ENCODE assay signal across 20 cellular contexts in genomic region chr7:154578351-154578750, GRCh38.
DNase-seq lines count a peak whose midpoint lies in the region; ATAC-seq, FAIRE-seq and TF ChIP-seq lines count a peak whose summit lies in the region.
"Had no signal": no experiment of that assay in that cellular context is flagged by ENCODE, and none has a peak within 500 bp of the region (broad histone marks: within the 10 kb centered on the region; RNA-seq: fewer than 3 reads in every experiment).

No MANE protein-coding gene starts in this region.

- TF ChIP-seq EP300 in esophagus muscularis mucosa (IDR thresholded peaks at IDR 0.05), result no peak

- H3K9me3 Mint-ChIP-seq in astrocyte (ENCODE audit: unreplicated experiment), result peaks cover 7% of the 10 kb centered on the region
- H3K9me3 Mint-ChIP-seq: CD8-positive, alpha-beta T cell had no signal

- H3K27me3 Mint-ChIP-seq in astrocyte (ENCODE audit: low read depth, unreplicated experiment), result peaks cover 30% of the 10 kb centered on the region
- H3K27me3 Mint-ChIP-seq: B cell had no signal

- no peaks in the 10 kb centered on the region for H3K4me1 Mint-ChIP-seq in astrocyte (ENCODE audit: low read depth, unreplicated experiment)
- H3K4me1 Mint-ChIP-seq: B cell had no signal

- no peak for TF ChIP-seq POLR2A in esophagus muscularis mucosa (IDR thresholded peaks at IDR 0.05; ENCODE audit: low read depth)

- H3K79me2 ChIP-seq in astrocyte (ENCODE audit: insufficient read depth, low read length), result no peaks in the 10 kb centered on the region

- in situ Hi-C loops in G401 (cut with HindIII; ENCODE audit: low sequenced_read_pairs), result no loop called here

- H3K4me2 ChIP-seq in astrocyte (ENCODE audit: low read length), result no peak overlapping the region
- H3K4me2 ChIP-seq: BLaER1 treated with 17β-estradiol and CSF1 and Interleukin-3, amounts not matched to agents 10 nM and 100 nM; GM23338 had no signal

- H3K9me3 ChIP-seq in astrocyte (ENCODE audit: insufficient read depth, low read depth, low read length) (peaks cover 15% of the 10 kb centered on the region), esophagus muscularis mucosa (no peaks in the 10 kb centered on the region)

- H3K4me3 Mint-ChIP-seq in astrocyte (ENCODE audit: unreplicated experiment), result no peak overlapping the region
- H3K4me3 Mint-ChIP-seq: B cell; CD8-positive, alpha-beta T cell; GM23338 had no signal

- no peak overlapping the region for H3K4me3 ChIP-seq in astrocyte (ENCODE audit: insufficient read depth, low read depth, low read length)
- H3K4me3 ChIP-seq in esophagus muscularis mucosa, result no peak overlapping the region
- H3K4me3 ChIP-seq: BLaER1 treated with 17β-estradiol and CSF1 and Interleukin-3, amounts not matched to agents 10 nM and 100 nM; GM23338 had no signal

- no peaks in the 10 kb centered on the region for H3K4me1 ChIP-seq in astrocyte (ENCODE audit: insufficient read depth, low read length)
- H3K4me1 ChIP-seq in esophagus muscularis mucosa, result no peaks in the 10 kb centered on the region
- H3K4me1 ChIP-seq: BLaER1 treated with 17β-estradiol and CSF1 and Interleukin-3, amounts not matched to agents 10 nM and 100 nM had no signal

- DNase-seq in G401 (ENCODE audit: low spot score) (peak; percentile 44), astrocyte (ENCODE audit: low read depth) (peak; percentile 66), esophagus muscularis mucosa (ENCODE audit: extremely low spot score) (peak; percentile 64)
- no peak for DNase-seq in stimulated activated CD4-positive, alpha-beta T cell treated with anti-CD3 and anti-CD28 coated beads, Interleukin-1b, Interleukin-23, amount 100 ng/mL, for 48 hours
- DNase-seq: Calu3; CD8-positive, alpha-beta T cell; DMS79 treated with DMSO at 0.1 percent for 48 hours; EL; HCEC 1CT; IMR-90 had no signal

- no peaks in the 10 kb centered on the region for H3K36me3 Mint-ChIP-seq in astrocyte (ENCODE audit: low read depth, unreplicated experiment)
- H3K36me3 Mint-ChIP-seq: CD8-positive, alpha-beta T cell had no signal

- ATAC-seq in GM21576 (IDR thresholded peaks at IDR 0.05; ENCODE audit: unreplicated experiment) (no peak), HG03460 (IDR thresholded peaks at IDR 0.05; ENCODE audit: unreplicated experiment) (no peak)
- ATAC-seq: CD8-positive, alpha-beta T cell; GM23338 had no signal

- 91% methylated on average over 5 of the region's 6 CpGs for WGBS in esophagus muscularis mucosa

- no peak overlapping the region for H3K27ac Mint-ChIP-seq in astrocyte (ENCODE audit: unreplicated experiment)
- H3K27ac Mint-ChIP-seq: B cell; CD8-positive, alpha-beta T cell; GM23338 had no signal

- H3K27me3 ChIP-seq in astrocyte (ENCODE audit: insufficient read depth, low read length), result no peaks in the 10 kb centered on the region
- no peaks in the 10 kb centered on the region for H3K27me3 ChIP-seq in esophagus muscularis mucosa
- H3K27me3 ChIP-seq: BLaER1 treated with 17β-estradiol and CSF1 and Interleukin-3, amounts not matched to agents 10 nM and 100 nM had no signal

- no peaks in the 10 kb centered on the region for H3K36me3 ChIP-seq in astrocyte (ENCODE audit: insufficient read depth, low read length)
- H3K36me3 ChIP-seq in esophagus muscularis mucosa, result no peaks in the 10 kb centered on the region
- H3K36me3 ChIP-seq: BLaER1 treated with 17β-estradiol and CSF1 and Interleukin-3, amounts not matched to agents 10 nM and 100 nM had no signal

- intact Hi-C loops in esophagus muscularis mucosa (cut with DNase I), result no loop called here

- FAIRE-seq in astrocyte (lab: Jason Lieb, UNC), result no peak
- FAIRE-seq: G401.6, GM12891, GM19239, H54, HTR-8/SVneo had no signal

- no peak overlapping the region for H2AFZ ChIP-seq in astrocyte (ENCODE audit: low read depth, low read length)
- H2AFZ ChIP-seq: GM23338 had no signal

- H3K9ac ChIP-seq in astrocyte (ENCODE audit: low read length), result no peak overlapping the region
- H3K9ac ChIP-seq: BLaER1 treated with 17β-estradiol and CSF1 and Interleukin-3, amounts not matched to agents 10 nM and 100 nM had no signal

- TF ChIP-seq CTCF in astrocyte (IDR thresholded peaks at IDR 0.05; ENCODE audit: insufficient read depth, low read depth, low read length), result no peak
- TF ChIP-seq CTCF in esophagus muscularis mucosa (IDR thresholded peaks at IDR 0.05), result no peak

- H4K20me1 ChIP-seq in astrocyte (ENCODE audit: insufficient read depth, low read length), result no peaks in the 10 kb centered on the region
- H4K20me1 ChIP-seq: BLaER1 treated with 17β-estradiol and CSF1 and Interleukin-3, amounts not matched to agents 10 nM and 100 nM had no signal

- no peak overlapping the region for H3K27ac ChIP-seq in astrocyte (ENCODE audit: low read depth, low read length)
- no peak overlapping the region for H3K27ac ChIP-seq in esophagus muscularis mucosa (replicated peaks in 1 of 4)
- H3K27ac ChIP-seq: BLaER1 treated with 17β-estradiol and CSF1 and Interleukin-3, amounts not matched to agents 10 nM and 100 nM had no signal
